Comparison of ENCODE assay signal across 1 cellular context in genomic region chr17:45425125-45425983, GRCh38.
TF ChIP-seq lines count a peak whose summit lies in the region.

No MANE protein-coding gene starts in this region.

TF ChIP-seq in HepG2, 621 proteins besides CTCF, POLR2A, EP300 and RAD21 (continued from another document and continues in another):
- TF ChIP-seq THAP9 (CRISPR knock-in tag; IDR thresholded peaks at IDR 0.05; ENCODE audit: borderline replicate concordance): 0 out of 2 replicates have a peak, but pooled peaks have one; percentile 45
- TF ChIP-seq NCOA2 (CRISPR knock-in tag; IDR thresholded peaks at IDR 0.05): peak; percentile 43; the same call in 1 of the 2 replicates
- TF ChIP-seq ZHX1 (CRISPR knock-in tag; IDR thresholded peaks at IDR 0.05; ENCODE audit: low read depth): 0 out of 2 replicates have a peak, but pooled peaks have one; percentile 19
- TF ChIP-seq ARID2 (CRISPR knock-in tag; IDR thresholded peaks at IDR 0.05; ENCODE audit: borderline replicate concordance): peak; percentile 12; the same call in 1 of the 2 replicates
- TF ChIP-seq NR2C2 (CRISPR knock-in tag; IDR thresholded peaks at IDR 0.05; ENCODE audit: borderline replicate concordance): no peak
- no peak for TF ChIP-seq U2AF2 (IDR thresholded peaks at IDR 0.05; ENCODE audit: low read depth, low read length)
- 0 out of 2 replicates have a peak, but pooled peaks have one; percentile 28 for TF ChIP-seq MTF1 (CRISPR knock-in tag; IDR thresholded peaks at IDR 0.05)
- TF ChIP-seq ZNF296 (CRISPR knock-in tag; conservative IDR thresholded peaks at IDR 0.05): no peak
- no peak; the same call in 1 of the 2 replicates for TF ChIP-seq NR2F2 (IDR thresholded peaks at IDR 0.05; ENCODE audit: borderline replicate concordance, low read depth)
- peak; percentile 22; the same call in 1 of the 2 replicates for TF ChIP-seq ZNF205 (CRISPR knock-in tag; IDR thresholded peaks at IDR 0.05)
- TF ChIP-seq SP140L (CRISPR knock-in tag; IDR thresholded peaks at IDR 0.05; ENCODE audit: borderline replicate concordance): 0 out of 2 replicates have a peak, but pooled peaks have one; percentile 50
- peak; percentile 3; the same call in 1 of the 2 replicates for TF ChIP-seq CEBPG (CRISPR knock-in tag; IDR thresholded peaks at IDR 0.05)
- no peak for TF ChIP-seq ZBTB8A (CRISPR knock-in tag; IDR thresholded peaks at IDR 0.05; ENCODE audit: borderline replicate concordance, low read depth)
- TF ChIP-seq KLF6 (CRISPR knock-in tag; IDR thresholded peaks at IDR 0.05): peak; percentile 33; the same call in 1 of the 2 replicates
- TF ChIP-seq PATZ1 (CRISPR knock-in tag; IDR thresholded peaks at IDR 0.05): peak; percentile 66
- TF ChIP-seq ZFP37 (CRISPR knock-in tag; IDR thresholded peaks at IDR 0.05; ENCODE audit: borderline replicate concordance): no peak
- no peak for TF ChIP-seq CHD4 (IDR thresholded peaks at IDR 0.05; ENCODE audit: borderline replicate concordance, low read length)
- TF ChIP-seq TCF12 (IDR thresholded peaks at IDR 0.05): no peak
- no peak for TF ChIP-seq TCF12 (CRISPR knock-in tag; IDR thresholded peaks at IDR 0.05)
- peak; percentile 92 for TF ChIP-seq DR1 (CRISPR knock-in tag; IDR thresholded peaks at IDR 0.05)
- TF ChIP-seq MIXL1 (CRISPR knock-in tag; IDR thresholded peaks at IDR 0.05): peak; percentile 64; the same call in 1 of the 2 replicates
- TF ChIP-seq ZGPAT (CRISPR knock-in tag; IDR thresholded peaks at IDR 0.05): peak; percentile 76
- 0 out of 2 replicates have a peak, but pooled peaks have one; percentile 18 for TF ChIP-seq ATF6 (CRISPR knock-in tag; conservative IDR thresholded peaks at IDR 0.05)
- no peak for TF ChIP-seq ZNF660 (CRISPR knock-in tag; IDR thresholded peaks at IDR 0.05; ENCODE audit: borderline replicate concordance, low read depth)
- peak; percentile 88 for TF ChIP-seq ZEB1 (IDR thresholded peaks at IDR 0.05; ENCODE audit: insufficient replicate concordance, low read depth)
- TF ChIP-seq, protein P1, sequence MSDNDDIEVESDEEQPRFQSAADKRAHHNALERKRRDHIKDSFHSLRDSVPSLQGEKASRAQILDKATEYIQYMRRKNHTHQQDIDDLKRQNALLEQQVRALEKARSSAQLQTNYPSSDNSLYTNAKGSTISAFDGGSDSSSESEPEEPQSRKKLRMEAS (IDR thresholded peaks at IDR 0.05): peak; percentile 67
- 0 out of 2 replicates have a peak, but pooled peaks have one; percentile 13 for TF ChIP-seq NFKBIZ (CRISPR knock-in tag; IDR thresholded peaks at IDR 0.05)
- TF ChIP-seq, protein P2, sequence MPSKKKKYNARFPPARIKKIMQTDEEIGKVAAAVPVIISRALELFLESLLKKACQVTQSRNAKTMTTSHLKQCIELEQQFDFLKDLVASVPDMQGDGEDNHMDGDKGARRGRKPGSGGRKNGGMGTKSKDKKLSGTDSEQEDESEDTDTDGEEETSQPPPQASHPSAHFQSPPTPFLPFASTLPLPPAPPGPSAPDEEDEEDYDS (CRISPR knock-in tag; IDR thresholded peaks at IDR 0.05): peak; percentile 95
- no peak for TF ChIP-seq ZNF816 (CRISPR knock-in tag; IDR thresholded peaks at IDR 0.05; ENCODE audit: borderline replicate concordance)
- TF ChIP-seq, protein P3, sequence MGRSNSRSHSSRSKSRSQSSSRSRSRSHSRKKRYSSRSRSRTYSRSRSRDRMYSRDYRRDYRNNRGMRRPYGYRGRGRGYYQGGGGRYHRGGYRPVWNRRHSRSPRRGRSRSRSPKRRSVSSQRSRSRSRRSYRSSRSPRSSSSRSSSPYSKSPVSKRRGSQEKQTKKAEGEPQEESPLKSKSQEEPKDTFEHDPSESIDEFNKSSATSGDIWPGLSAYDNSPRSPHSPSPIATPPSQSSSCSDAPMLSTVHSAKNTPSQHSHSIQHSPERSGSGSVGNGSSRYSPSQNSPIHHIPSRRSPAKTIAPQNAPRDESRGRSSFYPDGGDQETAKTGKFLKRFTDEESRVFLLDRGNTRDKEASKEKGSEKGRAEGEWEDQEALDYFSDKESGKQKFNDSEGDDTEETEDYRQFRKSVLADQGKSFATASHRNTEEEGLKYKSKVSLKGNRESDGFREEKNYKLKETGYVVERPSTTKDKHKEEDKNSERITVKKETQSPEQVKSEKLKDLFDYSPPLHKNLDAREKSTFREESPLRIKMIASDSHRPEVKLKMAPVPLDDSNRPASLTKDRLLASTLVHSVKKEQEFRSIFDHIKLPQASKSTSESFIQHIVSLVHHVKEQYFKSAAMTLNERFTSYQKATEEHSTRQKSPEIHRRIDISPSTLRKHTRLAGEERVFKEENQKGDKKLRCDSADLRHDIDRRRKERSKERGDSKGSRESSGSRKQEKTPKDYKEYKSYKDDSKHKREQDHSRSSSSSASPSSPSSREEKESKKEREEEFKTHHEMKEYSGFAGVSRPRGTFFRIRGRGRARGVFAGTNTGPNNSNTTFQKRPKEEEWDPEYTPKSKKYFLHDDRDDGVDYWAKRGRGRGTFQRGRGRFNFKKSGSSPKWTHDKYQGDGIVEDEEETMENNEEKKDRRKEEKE (IDR thresholded peaks at IDR 0.05): no peak
- peak; percentile 65; the same call in 1 of the 2 replicates for TF ChIP-seq FOSL2 (CRISPR knock-in tag; IDR thresholded peaks at IDR 0.05)
- no peak for TF ChIP-seq ZNF672 (CRISPR knock-in tag; IDR thresholded peaks at IDR 0.05)
- no peak for TF ChIP-seq GPBP1L1 (CRISPR knock-in tag; IDR thresholded peaks at IDR 0.05)
- TF ChIP-seq TCF7 (IDR thresholded peaks at IDR 0.05; ENCODE audit: low read depth): no peak
- TF ChIP-seq, protein P4, sequence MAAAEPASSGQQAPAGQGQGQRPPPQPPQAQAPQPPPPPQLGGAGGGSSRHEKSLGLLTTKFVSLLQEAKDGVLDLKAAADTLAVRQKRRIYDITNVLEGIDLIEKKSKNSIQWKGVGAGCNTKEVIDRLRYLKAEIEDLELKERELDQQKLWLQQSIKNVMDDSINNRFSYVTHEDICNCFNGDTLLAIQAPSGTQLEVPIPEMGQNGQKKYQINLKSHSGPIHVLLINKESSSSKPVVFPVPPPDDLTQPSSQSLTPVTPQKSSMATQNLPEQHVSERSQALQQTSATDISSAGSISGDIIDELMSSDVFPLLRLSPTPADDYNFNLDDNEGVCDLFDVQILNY (CRISPR knock-in tag; conservative IDR thresholded peaks at IDR 0.05): no peak
- no peak for TF ChIP-seq SIX4 (CRISPR knock-in tag; IDR thresholded peaks at IDR 0.05)
- TF ChIP-seq UBTF (CRISPR knock-in tag; IDR thresholded peaks at IDR 0.05): peak; percentile 89
